In the genomic region with DNA sequence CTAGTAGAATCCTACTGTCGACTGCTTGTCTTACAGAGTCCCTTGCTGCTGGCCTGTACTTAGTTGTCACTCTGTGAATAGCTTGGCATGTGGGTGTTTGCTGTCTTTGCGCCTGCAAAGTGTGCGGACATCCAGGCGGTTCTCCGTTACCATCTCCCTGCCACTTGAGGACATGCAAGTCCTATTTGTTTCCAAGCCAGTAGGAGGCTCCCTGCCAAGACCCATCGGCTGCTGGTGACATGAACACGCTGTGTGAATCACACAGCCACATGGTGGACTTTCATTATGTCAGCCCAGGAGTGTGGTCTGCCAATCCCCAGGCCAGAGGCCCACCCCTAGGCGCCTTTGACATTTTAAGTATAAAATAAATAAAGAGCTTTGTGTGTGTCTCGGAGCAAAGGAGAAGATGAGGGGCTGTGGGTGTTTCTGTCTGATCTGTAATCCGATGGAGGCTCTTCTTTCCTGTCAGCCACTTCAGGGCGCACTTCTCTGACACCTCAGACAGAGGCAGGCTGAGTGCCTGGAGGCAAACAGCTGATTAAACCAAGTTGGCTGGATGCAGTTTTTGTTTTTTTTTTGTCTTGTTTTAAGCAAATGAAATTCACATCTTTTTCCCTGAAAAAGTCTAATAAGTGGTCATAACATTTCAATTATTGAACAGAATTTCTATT, we compare ENCODE assay signal across 8 cellular contexts. TPM values are rescaled to one million over a fixed set of nuclear protein-coding genes. Genes with fewer than 3 reads are reported as not detected.
DNase-seq lines count a peak whose midpoint lies in the region; ATAC-seq and TF ChIP-seq lines count a peak whose summit lies in the region.

No MANE protein-coding gene starts in this region.

- H3K4me1 ChIP-seq in hepatocyte (ENCODE audit: insufficient read depth) (no peaks in the 10 kb centered on the region), testis (no peaks in the 10 kb centered on the region)

- WGBS in hepatocyte (ENCODE audit: low lambda C conversion rate, missing lambda C conversion rate) = 27% methylated on average over 11 of the region's 11 CpGs
- 57 to 70% methylated on average over 11 of the region's 11 CpGs for WGBS in testis, 2 donors

- peak; percentile 86 for DNase-seq in AG10803 (ENCODE audit: low read depth)
- peak; percentile 95 for DNase-seq in NCI-H1092 treated with DMSO at 0.1 percent for 48 hours (lab: John Stamatoyannopoulos, UW)
- peak; percentile 1 for DNase-seq in amniotic stem cell (lab: John Stamatoyannopoulos, UW)
- peak; percentile 68 for DNase-seq in hepatocyte (ENCODE audit: low spot score)
- DNase-seq in testis = peak; percentile 72
- no peak for DNase-seq in T-cell
- DNase-seq in cortex of kidney (lab: John Stamatoyannopoulos, UW) = no peak

- H2AFZ ChIP-seq in hepatocyte = no peak overlapping the region

- no peaks in the 10 kb centered on the region for H3K9me3 ChIP-seq in hepatocyte (ENCODE audit: low read depth)
- no peaks in the 10 kb centered on the region for H3K9me3 ChIP-seq in testis

- no peaks in the 10 kb centered on the region for H3K9me2 ChIP-seq in hepatocyte (replicated peaks; ENCODE audit: insufficient read depth)

- H3K4me2 ChIP-seq in hepatocyte = peak overlapping the region; percentile 17

- no peaks in the 10 kb centered on the region for H3K79me2 ChIP-seq in hepatocyte

- CTCF ChIA-PET in T-cell (lab: Charles Lee) = no interaction called here

- no peak overlapping the region for H3K27ac Mint-ChIP-seq in T-cell

- H3K36me3 ChIP-seq in hepatocyte (replicated peaks; ENCODE audit: insufficient read depth, low read depth) = no peaks in the 10 kb centered on the region
- H3K36me3 ChIP-seq in testis (ENCODE audit: low read depth, missing control alignments) = no peaks in the 10 kb centered on the region

- peak; percentile 39 for TF ChIP-seq CTCF in AG10803 (conservative IDR thresholded peaks at IDR 0.05; ENCODE audit: low read length)
- TF ChIP-seq CTCF in hepatocyte (IDR thresholded peaks at IDR 0.05; ENCODE audit: poor library complexity) = peak; percentile 30
- TF ChIP-seq CTCF in testis (IDR thresholded peaks at IDR 0.05) = no peak

- peaks cover 0 to 1% (median 0%) of the 10 kb centered on the region in 3 donors for H3K9me3 Mint-ChIP-seq in T-cell

- H3K27ac ChIP-seq in hepatocyte (no peak overlapping the region), testis (no peak overlapping the region)

- no peak for ATAC-seq in T-cell (replicated peaks in 1 of 4)
- no peak for ATAC-seq in HG03159 (IDR thresholded peaks at IDR 0.05; ENCODE audit: unreplicated experiment)

- H3K4me3 Mint-ChIP-seq in T-cell = no peak overlapping the region

- H3K27me3 ChIP-seq in hepatocyte (no peaks in the 10 kb centered on the region), testis (no peaks in the 10 kb centered on the region)

- intact Hi-C loops in testis (cut with DNase I; ENCODE audit: low total_unique reads) = no loop called here

- TF ChIP-seq POLR2A in testis (IDR thresholded peaks at IDR 0.05) = no peak

- H3K4me3 ChIP-seq in AG10803 (ENCODE audit: low read length) = peak overlapping the region; percentile 16
- no peak overlapping the region for H3K4me3 ChIP-seq in hepatocyte
- no peak overlapping the region for H3K4me3 ChIP-seq in testis

- POLR2A ChIA-PET in T-cell (lab: Charles Lee) = no interaction called here

- H3K36me3 Mint-ChIP-seq in T-cell = peaks cover 10% of the 10 kb centered on the region

- H3K4me1 Mint-ChIP-seq in T-cell = no peaks in the 10 kb centered on the region

- no peaks in the 10 kb centered on the region for H3K27me3 Mint-ChIP-seq in T-cell

- no peaks in the 10 kb centered on the region for H4K20me1 ChIP-seq in hepatocyte (ENCODE audit: insufficient read depth, poor library complexity, severe bottlenecking)

RNA-seq across cellular contexts. Expression of a gene that starts 51.5 kb away (rescaled TPM):
- total RNA-seq in hepatocyte (14.8 and 16.6 TPM in 2 replicates), testis (10 to 100 TPM in 1 of 2 donors, 1 to 10 TPM in 1; 9.7 to 12.5 TPM), T-cell (10 to 100 TPM in 2 of 5 donors, 1 to 10 TPM in 3; 8.3 to 22.9 (median 9.3) TPM)
- polyA plus RNA-seq in hepatocyte (6.2 and 7.1 TPM in 2 replicates), testis (ENCODE audit: insufficient read depth, low read depth, low replicate concordance) (5.2 TPM)

Comparison
In these comparisons a context has a peak if more than half of its experiments do, and no peak if none do; other contexts are left out.
1. DNase-seq: peak in AG10803 (single experiment), NCI-H1092 treated with DMSO at 0.1 percent for 48 hours (single experiment), amniotic stem cell (single experiment), hepatocyte (single experiment) and testis (single experiment); none in T-cell (0 of 34) and cortex of kidney (single experiment).
2. CTCF ChIP-seq: peak in AG10803 (single experiment) and hepatocyte (single experiment); none in testis (0 of 3).